Comparison of ENCODE assay signal across 1 cellular context in genomic region chrX:40099046-40099968, GRCh38.
TF ChIP-seq lines count a peak whose summit lies in the region.

No MANE protein-coding gene starts in this region.

TF ChIP-seq in K562, 482 proteins besides CTCF, POLR2A, EP300 and RAD21 (continued from another document):
- TF ChIP-seq ZFP91 (CRISPR knock-in tag; IDR thresholded peaks at IDR 0.05) (no peak), MTA1 (IDR thresholded peaks at IDR 0.05; ENCODE audit: borderline replicate concordance) (no peak), RFX7 (CRISPR knock-in tag; IDR thresholded peaks at IDR 0.05) (no peak), KDM1A (IDR thresholded peaks at IDR 0.05) (no peak), MYNN (IDR thresholded peaks at IDR 0.05) (0 out of 2 replicates have a peak, but pooled peaks have one; percentile 3), MYNN (CRISPR knock-in tag; IDR thresholded peaks at IDR 0.05) (no peak), SOX6 (IDR thresholded peaks at IDR 0.05) (no peak), ESRRA (IDR thresholded peaks at IDR 0.05; ENCODE audit: borderline replicate concordance, low read depth) (no peak), HMBOX1 (IDR thresholded peaks at IDR 0.05) (no peak), TAF15 (IDR thresholded peaks at IDR 0.05; ENCODE audit: low read depth, low read length) (no peak), KAT7 (CRISPR knock-in tag; IDR thresholded peaks at IDR 0.05; ENCODE audit: borderline replicate concordance) (no peak), PHB2 (IDR thresholded peaks at IDR 0.05; ENCODE audit: low read depth) (no peak), CREBBP (IDR thresholded peaks at IDR 0.05; ENCODE audit: low read depth, low read length) (no peak), RBBP5 (IDR thresholded peaks at IDR 0.05; ENCODE audit: borderline replicate concordance, insufficient read depth, low read length, poor library complexity, severe bottlenecking) (peak; percentile 25), WHSC1 (IDR thresholded peaks at IDR 0.05; ENCODE audit: low read length) (no peak), MIER1 (IDR thresholded peaks at IDR 0.05; ENCODE audit: low read depth) (no peak), RNF2 (IDR thresholded peaks at IDR 0.05) (0 out of 2 replicates have a peak, but pooled peaks have one; percentile 13), ZNF3 (CRISPR knock-in tag; IDR thresholded peaks at IDR 0.05) (no peak), ILF3 (IDR thresholded peaks at IDR 0.05; ENCODE audit: borderline replicate concordance) (no peak), ZNF445 (CRISPR knock-in tag; IDR thresholded peaks at IDR 0.05; ENCODE audit: low read depth) (no peak), BRF2 (IDR thresholded peaks at IDR 0.05; ENCODE audit: borderline replicate concordance, insufficient read depth, insufficient read length) (no peak), ZNF121 (CRISPR knock-in tag; conservative IDR thresholded peaks at IDR 0.05) (no peak), PHF20 (IDR thresholded peaks at IDR 0.05; ENCODE audit: partially characterized antibody) (no peak), SMAD2 (IDR thresholded peaks at IDR 0.05; ENCODE audit: low read depth, low read length) (no peak), SPI1 (IDR thresholded peaks at IDR 0.05; ENCODE audit: borderline replicate concordance, low read depth, low read length) (no peak), PHB (CRISPR knock-in tag; IDR thresholded peaks at IDR 0.05) (no peak), CCAR2 (IDR thresholded peaks at IDR 0.05; ENCODE audit: low read depth, low read length) (no peak), HIVEP1 (CRISPR knock-in tag; IDR thresholded peaks at IDR 0.05) (no peak), EP400 (IDR thresholded peaks at IDR 0.05) (peak; percentile 29; the same call in 1 of the 2 replicates), NR2C2 (CRISPR knock-in tag; IDR thresholded peaks at IDR 0.05) (no peak), NR2C2 (tag; IDR thresholded peaks at IDR 0.05) (no peak), ETV1 (tag; conservative IDR thresholded peaks at IDR 0.05; ENCODE audit: low read depth) (0 out of 2 replicates have a peak, but pooled peaks have one; percentile 25), NCOR1 (IDR thresholded peaks at IDR 0.05) (no peak), RBM39 (optimal IDR thresholded peaks at IDR 0.05; ENCODE audit: low read depth, low read length) (no peak), CAMTA2 (CRISPR knock-in tag; conservative IDR thresholded peaks at IDR 0.05) (no peak), ZNF766 (CRISPR knock-in tag; conservative IDR thresholded peaks at IDR 0.05) (no peak), ZNF695 (CRISPR knock-in tag; IDR thresholded peaks at IDR 0.05) (no peak), SMARCA4 (IDR thresholded peaks at IDR 0.05) (no peak), XRCC3 (IDR thresholded peaks at IDR 0.05) (no peak), SUPT5H (IDR thresholded peaks at IDR 0.05) (no peak), ETS1 (conservative IDR thresholded peaks at IDR 0.05; ENCODE audit: control insufficient read depth, low read depth, low read length) (no peak)
- TF ChIP-seq, protein P1, sequence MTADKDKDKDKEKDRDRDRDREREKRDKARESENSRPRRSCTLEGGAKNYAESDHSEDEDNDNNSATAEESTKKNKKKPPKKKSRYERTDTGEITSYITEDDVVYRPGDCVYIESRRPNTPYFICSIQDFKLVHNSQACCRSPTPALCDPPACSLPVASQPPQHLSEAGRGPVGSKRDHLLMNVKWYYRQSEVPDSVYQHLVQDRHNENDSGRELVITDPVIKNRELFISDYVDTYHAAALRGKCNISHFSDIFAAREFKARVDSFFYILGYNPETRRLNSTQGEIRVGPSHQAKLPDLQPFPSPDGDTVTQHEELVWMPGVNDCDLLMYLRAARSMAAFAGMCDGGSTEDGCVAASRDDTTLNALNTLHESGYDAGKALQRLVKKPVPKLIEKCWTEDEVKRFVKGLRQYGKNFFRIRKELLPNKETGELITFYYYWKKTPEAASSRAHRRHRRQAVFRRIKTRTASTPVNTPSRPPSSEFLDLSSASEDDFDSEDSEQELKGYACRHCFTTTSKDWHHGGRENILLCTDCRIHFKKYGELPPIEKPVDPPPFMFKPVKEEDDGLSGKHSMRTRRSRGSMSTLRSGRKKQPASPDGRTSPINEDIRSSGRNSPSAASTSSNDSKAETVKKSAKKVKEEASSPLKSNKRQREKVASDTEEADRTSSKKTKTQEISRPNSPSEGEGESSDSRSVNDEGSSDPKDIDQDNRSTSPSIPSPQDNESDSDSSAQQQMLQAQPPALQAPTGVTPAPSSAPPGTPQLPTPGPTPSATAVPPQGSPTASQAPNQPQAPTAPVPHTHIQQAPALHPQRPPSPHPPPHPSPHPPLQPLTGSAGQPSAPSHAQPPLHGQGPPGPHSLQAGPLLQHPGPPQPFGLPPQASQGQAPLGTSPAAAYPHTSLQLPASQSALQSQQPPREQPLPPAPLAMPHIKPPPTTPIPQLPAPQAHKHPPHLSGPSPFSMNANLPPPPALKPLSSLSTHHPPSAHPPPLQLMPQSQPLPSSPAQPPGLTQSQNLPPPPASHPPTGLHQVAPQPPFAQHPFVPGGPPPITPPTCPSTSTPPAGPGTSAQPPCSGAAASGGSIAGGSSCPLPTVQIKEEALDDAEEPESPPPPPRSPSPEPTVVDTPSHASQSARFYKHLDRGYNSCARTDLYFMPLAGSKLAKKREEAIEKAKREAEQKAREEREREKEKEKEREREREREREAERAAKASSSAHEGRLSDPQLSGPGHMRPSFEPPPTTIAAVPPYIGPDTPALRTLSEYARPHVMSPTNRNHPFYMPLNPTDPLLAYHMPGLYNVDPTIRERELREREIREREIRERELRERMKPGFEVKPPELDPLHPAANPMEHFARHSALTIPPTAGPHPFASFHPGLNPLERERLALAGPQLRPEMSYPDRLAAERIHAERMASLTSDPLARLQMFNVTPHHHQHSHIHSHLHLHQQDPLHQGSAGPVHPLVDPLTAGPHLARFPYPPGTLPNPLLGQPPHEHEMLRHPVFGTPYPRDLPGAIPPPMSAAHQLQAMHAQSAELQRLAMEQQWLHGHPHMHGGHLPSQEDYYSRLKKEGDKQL (CRISPR knock-in tag; IDR thresholded peaks at IDR 0.05; ENCODE audit: borderline replicate concordance), result no peak
- TF ChIP-seq, protein P2, sequence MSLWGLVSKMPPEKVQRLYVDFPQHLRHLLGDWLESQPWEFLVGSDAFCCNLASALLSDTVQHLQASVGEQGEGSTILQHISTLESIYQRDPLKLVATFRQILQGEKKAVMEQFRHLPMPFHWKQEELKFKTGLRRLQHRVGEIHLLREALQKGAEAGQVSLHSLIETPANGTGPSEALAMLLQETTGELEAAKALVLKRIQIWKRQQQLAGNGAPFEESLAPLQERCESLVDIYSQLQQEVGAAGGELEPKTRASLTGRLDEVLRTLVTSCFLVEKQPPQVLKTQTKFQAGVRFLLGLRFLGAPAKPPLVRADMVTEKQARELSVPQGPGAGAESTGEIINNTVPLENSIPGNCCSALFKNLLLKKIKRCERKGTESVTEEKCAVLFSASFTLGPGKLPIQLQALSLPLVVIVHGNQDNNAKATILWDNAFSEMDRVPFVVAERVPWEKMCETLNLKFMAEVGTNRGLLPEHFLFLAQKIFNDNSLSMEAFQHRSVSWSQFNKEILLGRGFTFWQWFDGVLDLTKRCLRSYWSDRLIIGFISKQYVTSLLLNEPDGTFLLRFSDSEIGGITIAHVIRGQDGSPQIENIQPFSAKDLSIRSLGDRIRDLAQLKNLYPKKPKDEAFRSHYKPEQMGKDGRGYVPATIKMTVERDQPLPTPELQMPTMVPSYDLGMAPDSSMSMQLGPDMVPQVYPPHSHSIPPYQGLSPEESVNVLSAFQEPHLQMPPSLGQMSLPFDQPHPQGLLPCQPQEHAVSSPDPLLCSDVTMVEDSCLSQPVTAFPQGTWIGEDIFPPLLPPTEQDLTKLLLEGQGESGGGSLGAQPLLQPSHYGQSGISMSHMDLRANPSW (CRISPR knock-in tag; IDR thresholded peaks at IDR 0.05), result no peak
- TF ChIP-seq, protein P3, sequence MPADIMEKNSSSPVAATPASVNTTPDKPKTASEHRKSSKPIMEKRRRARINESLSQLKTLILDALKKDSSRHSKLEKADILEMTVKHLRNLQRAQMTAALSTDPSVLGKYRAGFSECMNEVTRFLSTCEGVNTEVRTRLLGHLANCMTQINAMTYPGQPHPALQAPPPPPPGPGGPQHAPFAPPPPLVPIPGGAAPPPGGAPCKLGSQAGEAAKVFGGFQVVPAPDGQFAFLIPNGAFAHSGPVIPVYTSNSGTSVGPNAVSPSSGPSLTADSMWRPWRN (IDR thresholded peaks at IDR 0.05; ENCODE audit: low read depth), result no peak
TF ChIP-seq in K562: peak in this region for 16.
